Comparison of ENCODE assay signal across 6 cellular contexts in the genomic region with DNA sequence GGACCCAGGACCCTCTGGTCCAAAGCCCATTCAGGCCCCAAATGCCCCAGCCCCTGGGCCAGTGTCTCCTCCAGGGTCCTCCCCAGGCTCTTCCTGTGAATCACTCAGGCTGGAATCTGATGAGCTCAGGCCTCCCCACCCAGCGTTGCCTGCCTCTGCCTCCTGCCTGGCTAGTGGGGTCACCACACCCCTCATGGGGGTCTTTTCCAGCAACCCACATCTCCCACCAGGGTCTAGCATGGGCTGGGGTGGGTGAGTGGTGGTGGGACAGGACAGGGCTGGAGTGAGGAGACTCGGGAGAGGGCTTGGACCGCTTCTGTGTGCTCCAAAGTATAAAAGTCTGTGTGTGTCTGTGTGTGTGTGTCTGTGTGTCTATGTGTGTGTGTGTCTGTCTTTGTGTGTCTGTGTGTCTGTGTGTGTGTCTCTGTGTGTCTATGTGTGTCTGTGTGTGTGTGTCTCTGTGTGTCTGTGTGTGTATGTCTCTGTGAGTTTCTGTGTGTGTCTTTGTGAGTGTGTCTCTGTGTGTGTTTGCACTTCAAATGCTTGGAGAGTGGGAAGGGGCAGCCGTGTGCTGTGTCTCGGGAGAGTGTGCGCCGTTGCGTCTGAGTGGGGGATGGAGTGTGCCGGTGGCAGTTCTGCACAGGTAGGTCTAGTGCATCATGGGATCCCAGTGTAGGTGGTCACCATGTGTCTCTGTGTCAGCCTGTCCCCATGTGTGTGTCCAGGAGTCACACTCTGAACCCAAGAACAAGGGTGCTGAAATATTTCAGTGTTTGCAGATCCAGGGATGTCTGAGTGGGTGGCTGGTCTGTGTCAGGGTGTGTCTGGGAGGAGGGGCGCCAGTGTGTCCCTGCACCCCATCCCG. TPM values are rescaled to one million over a fixed set of nuclear protein-coding genes. Genes with fewer than 3 reads are reported as not detected.
A peak's percentile ranks its signal among the peaks of the same experiment; 100 is the strongest.
DNase-seq lines count a peak whose midpoint lies in the region; TF ChIP-seq lines count a peak whose summit lies in the region.

No MANE protein-coding gene starts in this region.

- H3K27me3 Mint-ChIP-seq in activated CD4-positive, alpha-beta T cell treated with anti-CD3 and anti-CD28 coated beads, Interleukin-2, amount 10 ng/mL, durations not matched to agents 24 days and 14 days: no peaks in the 10 kb centered on the region

- H3K4me3 ChIP-seq in fibroblast of pulmonary artery (replicated peaks; ENCODE audit: low read depth, low read length): no peak overlapping the region
- H3K4me3 ChIP-seq in tibial artery: no peak overlapping the region

- peaks cover 37% of the 10 kb centered on the region for H3K4me1 Mint-ChIP-seq in activated CD4-positive, alpha-beta T cell treated with anti-CD3 and anti-CD28 coated beads, Interleukin-2, amount 10 ng/mL, durations not matched to agents 24 days and 14 days

- H3K4me3 Mint-ChIP-seq in activated CD4-positive, alpha-beta T cell treated with anti-CD3 and anti-CD28 coated beads, Interleukin-2, amount 10 ng/mL, durations not matched to agents 24 days and 14 days: peak overlapping the region; percentile 15

- no peak for DNase-seq in activated CD4-positive, alpha-beta T cell treated with anti-CD3 and anti-CD28 coated beads, Interleukin-2, amount 10 ng/mL, durations not matched to agents 24 days and 14 days
- no peak for DNase-seq in activated CD4-positive, alpha-beta T cell treated with anti-CD3 and anti-CD28 coated beads for 48 hours
- DNase-seq in fibroblast of pulmonary artery (ENCODE audit: low read depth) (peak; percentile 45), tibial artery (no peak), NCI-H1105 treated with DMSO at 0.1 percent for 48 hours (lab: John Stamatoyannopoulos, UW) (no peak), cerebellum (ENCODE audit: low spot score) (no peak)

- H3K4me1 ChIP-seq in tibial artery: peaks cover 0 to 27% (median 17%) of the 10 kb centered on the region in 4 donors

- intact Hi-C loops in activated CD4-positive, alpha-beta T cell treated with anti-CD3 and anti-CD28 coated beads, Interleukin-2, amount 10 ng/mL, durations not matched to agents 24 days and 14 days (cut with micrococcal nuclease): loop anchor here (1.0 kb wide), 3 partner anchors 15 to 105 kb away; partner anchors contain the start of gene YIF1A
- intact Hi-C loops in tibial artery (cut with DNase I; ENCODE audit: low total_unique reads): loop anchor here (1.0 kb wide), 1 partner anchor 17 kb away; no protein-coding TSS in a partner anchor

- no peaks in the 10 kb centered on the region for H3K9me3 ChIP-seq in tibial artery

- no peaks in the 10 kb centered on the region for H3K36me3 Mint-ChIP-seq in activated CD4-positive, alpha-beta T cell treated with anti-CD3 and anti-CD28 coated beads, Interleukin-2, amount 10 ng/mL, durations not matched to agents 24 days and 14 days (ENCODE audit: low read depth)

- H3K27me3 ChIP-seq in tibial artery: peaks cover 0 to 4% of the 10 kb centered on the region in 2 donors

- no peaks in the 10 kb centered on the region for H3K9me3 Mint-ChIP-seq in activated CD4-positive, alpha-beta T cell treated with anti-CD3 and anti-CD28 coated beads, Interleukin-2, amount 10 ng/mL, durations not matched to agents 24 days and 14 days

- peak overlapping the region; percentile 72 for H3K27ac Mint-ChIP-seq in activated CD4-positive, alpha-beta T cell treated with anti-CD3 and anti-CD28 coated beads, Interleukin-2, amount 10 ng/mL, durations not matched to agents 24 days and 14 days

- H3K27ac ChIP-seq in tibial artery: peak overlapping the region; percentile 2 to 28

- peaks cover 0 to 9% (median 1%) of the 10 kb centered on the region in 3 donors for H3K36me3 ChIP-seq in tibial artery

- TF ChIP-seq CTCF in fibroblast of pulmonary artery (IDR thresholded peaks at IDR 0.05; ENCODE audit: low read length, missing control alignments) (peak; percentile 8), tibial artery (IDR thresholded peaks at IDR 0.05) (no peak)

RNA-seq across cellular contexts. Expression of gene RIN1, which starts 8.8 kb away (rescaled TPM):
- 0.99 and 1.1 TPM in 2 replicates for total RNA-seq in activated CD4-positive, alpha-beta T cell treated with anti-CD3 and anti-CD28 coated beads, Interleukin-2, amount 10 ng/mL, durations not matched to agents 24 days and 14 days
- 0.64 TPM for total RNA-seq in cerebellum

RNA-seq across cellular contexts. Expression of gene CD248, which starts 10.6 kb away (rescaled TPM):
- not detected in 2 replicates for total RNA-seq in activated CD4-positive, alpha-beta T cell treated with anti-CD3 and anti-CD28 coated beads, Interleukin-2, amount 10 ng/mL, durations not matched to agents 24 days and 14 days
- total RNA-seq in cerebellum: 5.2 TPM

RNA-seq across cellular contexts. Expression of gene BRMS1, which starts 17.5 kb away (rescaled TPM):
- total RNA-seq in activated CD4-positive, alpha-beta T cell treated with anti-CD3 and anti-CD28 coated beads, Interleukin-2, amount 10 ng/mL, durations not matched to agents 24 days and 14 days: 55.6 and 58.4 TPM in 2 replicates
- 10.3 TPM for total RNA-seq in cerebellum

RNA-seq across cellular contexts. Expression of gene B4GAT1, which starts 20.0 kb away (rescaled TPM):
- 10.8 and 11.1 TPM in 2 replicates for total RNA-seq in activated CD4-positive, alpha-beta T cell treated with anti-CD3 and anti-CD28 coated beads, Interleukin-2, amount 10 ng/mL, durations not matched to agents 24 days and 14 days
- 42.7 TPM for total RNA-seq in cerebellum

RNA-seq across cellular contexts. Expression of gene TMEM151A, which starts 35.7 kb away (rescaled TPM):
- not detected in 2 replicates for total RNA-seq in activated CD4-positive, alpha-beta T cell treated with anti-CD3 and anti-CD28 coated beads, Interleukin-2, amount 10 ng/mL, durations not matched to agents 24 days and 14 days
- total RNA-seq in cerebellum: 6.4 TPM
